In the genomic region with DNA sequence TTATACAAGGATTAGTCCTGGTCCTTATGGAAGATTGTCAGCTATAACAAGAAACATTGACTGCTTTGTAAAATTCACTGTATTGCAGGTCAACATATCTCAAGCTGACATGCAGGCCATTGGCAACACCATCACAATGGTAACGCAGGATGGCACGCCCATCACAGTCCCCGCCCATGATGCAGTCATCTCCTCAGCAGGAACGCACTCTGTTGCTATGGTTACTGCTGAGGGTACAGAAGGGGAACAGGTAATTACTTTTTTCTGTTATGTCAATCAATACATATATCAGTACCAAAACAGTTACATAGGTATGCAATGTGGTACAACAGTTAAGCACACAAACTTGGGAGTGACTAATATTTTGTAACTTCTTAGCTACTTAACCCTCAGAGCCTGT, we compare ENCODE assay signal across 21 cellular contexts. TPM values are rescaled to one million over a fixed set of nuclear protein-coding genes. Genes with fewer than 3 reads are reported as not detected.
DNase-seq lines count a peak whose midpoint lies in the region; ATAC-seq and TF ChIP-seq lines count a peak whose summit lies in the region.
"Had no signal": no experiment of that assay in that cellular context is flagged by ENCODE, and none has a peak within 500 bp of the region (broad histone marks: within the 10 kb centered on the region; RNA-seq: fewer than 3 reads in every experiment).

No MANE protein-coding gene starts in this region.

- no peak overlapping the region for H2BK20ac ChIP-seq in H9 (ENCODE audit: low read depth, low read length, poor library complexity, severe bottlenecking)

- no peak overlapping the region for H2BK5ac ChIP-seq in H9 (ENCODE audit: insufficient read length, low read length)

- intact Hi-C loops in left colon (cut with DNase I, micrococcal nuclease) = no loop called here

- TF ChIP-seq POLR2A in Peyer's patch (IDR thresholded peaks at IDR 0.05) = no peak

- H3K27me3 ChIP-seq in H9 (ENCODE audit: insufficient read depth, low read length) = no peaks in the 10 kb centered on the region
- no peaks in the 10 kb centered on the region for H3K27me3 ChIP-seq in Peyer's patch
- H3K27me3 ChIP-seq: BE2C, brain microvascular endothelial cell, upper lobe of right lung had no signal

- no peaks in the 10 kb centered on the region for H3K79me1 ChIP-seq in H9 (ENCODE audit: insufficient read depth, low read depth, low read length, poor library complexity, severe bottlenecking)

- no peak overlapping the region for H2AK5ac ChIP-seq in H9 (ENCODE audit: insufficient read length, low read length)

- H3K36me3 Mint-ChIP-seq in H9 (ENCODE audit: insufficient read depth in 1 of 3, low read depth in 3 of 3) = peaks cover 45 to 61% (median 55%) of the 10 kb centered on the region in 3 experiments

- ATAC-seq in left colon (peak; percentile 91), HG03571 (IDR thresholded peaks at IDR 0.05; ENCODE audit: unreplicated experiment) (no peak)
- ATAC-seq: activated T-helper 17 cell treated with anti-CD3 and anti-CD28 coated beads, Interleukin-2, amount 50 U/mL, for 72 hours; naive thymus-derived CD8-positive, alpha-beta T cell; stimulated activated naive CD8-positive, alpha-beta T cell treated with anti-CD3 and anti-CD28 coated beads, Interleukin-15, amount 100 ng/mL, for 72 hours; upper lobe of right lung had no signal

- H4K5ac ChIP-seq in H9 (ENCODE audit: insufficient read length, low read depth, low read length) = no peak overlapping the region

- no peak overlapping the region for H4K91ac ChIP-seq in H9 (ENCODE audit: insufficient read length, low read depth, low read length)

- DNase-seq in NCI-H2029 (lab: John Stamatoyannopoulos, UW) = peak; percentile 2
- DNase-seq in NCI-H2029 treated with DMSO at 0.1 percent for 48 hours (lab: John Stamatoyannopoulos, UW) = no peak
- peak; percentile 70 for DNase-seq in H9
- peak in 2 of 3 donors; percentile 59 to 71 for DNase-seq in Peyer's patch
- peak; percentile 53 for DNase-seq in left colon
- no peak for DNase-seq in NCI-H82 treated with DMSO at 0.1 percent for 48 hours (lab: John Stamatoyannopoulos, UW; ENCODE audit: unreplicated experiment)
- DNase-seq in DMS 273 (lab: John Stamatoyannopoulos, UW; ENCODE audit: unreplicated experiment) = no peak
- DNase-seq: activated B cell treated with CpG ODN at 0.5 μM for 24 hours; BE2C; brain microvascular endothelial cell; DMS 273 treated with DMSO at 0.1 percent for 48 hours; kidney glomerular epithelial cell; naive thymus-derived CD8-positive, alpha-beta T cell; NCI-H1105 treated with DMSO at 0.1 percent for 48 hours; NCI-H446; stimulated activated naive CD8-positive, alpha-beta T cell treated with anti-CD3 and anti-CD28 coated beads, Interleukin-15, amount 100 ng/mL, for 72 hours; upper lobe of right lung had no signal

- no peak overlapping the region for H4K8ac ChIP-seq in H9 (replicated peaks; ENCODE audit: insufficient read length, low read depth, low read length)

- no peak overlapping the region for H3K18ac ChIP-seq in H9 (ENCODE audit: insufficient read length, low read depth, low read length)

- H3K9me3 ChIP-seq in H9 (ENCODE audit: control insufficient read depth, low read depth, low read length) = no peaks in the 10 kb centered on the region
- no peaks in the 10 kb centered on the region for H3K9me3 ChIP-seq in Peyer's patch
- H3K9me3 ChIP-seq: BE2C, upper lobe of right lung had no signal

- no peak overlapping the region for H2AFZ ChIP-seq in H9 (ENCODE audit: low read length)
- H2AFZ ChIP-seq: parathyroid adenoma had no signal

- no peaks in the 10 kb centered on the region for H3K23me2 ChIP-seq in H9 (ENCODE audit: insufficient read length, low read depth, low read length, poor library complexity, severe bottlenecking)

- H4K20me1 ChIP-seq in H9 (ENCODE audit: control insufficient read depth, insufficient read depth, insufficient read length) = no peaks in the 10 kb centered on the region

- H3K4me2 ChIP-seq in H9 (ENCODE audit: insufficient read depth, insufficient read length, low read length) = no peak overlapping the region

- H3K4me1 ChIP-seq in H9 (ENCODE audit: insufficient read depth, low read length) (0 out of 2 replicates have a peak, but pooled peaks cover 2% of the 10 kb centered on the region), Peyer's patch (no peaks in the 10 kb centered on the region)
- H3K4me1 ChIP-seq: BE2C, parathyroid adenoma, upper lobe of right lung had no signal

- H2BK12ac ChIP-seq in H9 (ENCODE audit: insufficient read length, low read depth, low read length) = no peak overlapping the region

- no peaks in the 10 kb centered on the region for H3K79me2 ChIP-seq in H9 (ENCODE audit: insufficient read depth, low read length)
- H3K79me2 ChIP-seq: parathyroid adenoma had no signal

- no peak overlapping the region for H3K14ac ChIP-seq in H9 (ENCODE audit: insufficient read depth, low read length)

- no peak overlapping the region for H3K4me3 ChIP-seq in Peyer's patch
- H3K4me3 ChIP-seq: upper lobe of right lung had no signal

- no peak overlapping the region for H3K9ac ChIP-seq in H9 (ENCODE audit: extremely low read depth, insufficient read length, low read length)
- H3K9ac ChIP-seq: parathyroid adenoma had no signal

- peaks cover 4 to 8% of the 10 kb centered on the region in 2 experiments; a peak in 4 of 5 replicates for H3K9me3 Mint-ChIP-seq in H9
- H3K9me3 Mint-ChIP-seq: activated B cell treated with CpG ODN at 0.5 μM for 24 hours; activated T-helper 17 cell treated with anti-CD3 and anti-CD28 coated beads, Interleukin-2, amount 50 U/mL, for 72 hours; memory B cell; naive thymus-derived CD8-positive, alpha-beta T cell; stimulated activated naive CD8-positive, alpha-beta T cell treated with anti-CD3 and anti-CD28 coated beads, Interleukin-15, amount 100 ng/mL, for 72 hours had no signal

- H3T11ph ChIP-seq in H9 (ENCODE audit: low read length) = no peak overlapping the region

- H3K27ac ChIP-seq in H9 (ENCODE audit: insufficient read length, low read depth, low read length) = no peak overlapping the region
- H3K27ac ChIP-seq in Peyer's patch = no peak overlapping the region
- H3K27ac ChIP-seq: brain microvascular endothelial cell, parathyroid adenoma, upper lobe of right lung had no signal

- H3K4me3 Mint-ChIP-seq in H9 = no peak overlapping the region
- H3K4me3 Mint-ChIP-seq: activated B cell treated with CpG ODN at 0.5 μM for 24 hours; activated T-helper 17 cell treated with anti-CD3 and anti-CD28 coated beads, Interleukin-2, amount 50 U/mL, for 72 hours; memory B cell; naive thymus-derived CD8-positive, alpha-beta T cell; stimulated activated naive CD8-positive, alpha-beta T cell treated with anti-CD3 and anti-CD28 coated beads, Interleukin-15, amount 100 ng/mL, for 72 hours had no signal

- H3K4me1 Mint-ChIP-seq in H9 = peaks cover 15 to 20% of the 10 kb centered on the region in 2 experiments
- H3K4me1 Mint-ChIP-seq: activated T-helper 17 cell treated with anti-CD3 and anti-CD28 coated beads, Interleukin-2, amount 50 U/mL, for 72 hours; memory B cell; stimulated activated naive CD8-positive, alpha-beta T cell treated with anti-CD3 and anti-CD28 coated beads, Interleukin-15, amount 100 ng/mL, for 72 hours had no signal

- no CpG with 5 or more reads among the region's 4 CpGs for WGBS in H9 (ENCODE audit: extremely low coverage, insufficient read length, low lambda C conversion rate)

- H2BK120ac ChIP-seq in H9 (ENCODE audit: low read depth, low read length, poor library complexity, severe bottlenecking) = no peak overlapping the region

- no peak overlapping the region for H3K23ac ChIP-seq in H9 (ENCODE audit: insufficient read length, low read depth, low read length)

- no peak overlapping the region for H3K27ac Mint-ChIP-seq in H9
- H3K27ac Mint-ChIP-seq: activated B cell treated with CpG ODN at 0.5 μM for 24 hours; activated T-helper 17 cell treated with anti-CD3 and anti-CD28 coated beads, Interleukin-2, amount 50 U/mL, for 72 hours; memory B cell; naive thymus-derived CD8-positive, alpha-beta T cell; stimulated activated naive CD8-positive, alpha-beta T cell treated with anti-CD3 and anti-CD28 coated beads, Interleukin-15, amount 100 ng/mL, for 72 hours had no signal

- H2BK15ac ChIP-seq in H9 (ENCODE audit: low read depth, low read length) = no peak overlapping the region

- no peak overlapping the region for H3K4ac ChIP-seq in H9 (ENCODE audit: low read depth, low read length)

- peaks cover 4 to 51% (median 6%) of the 10 kb centered on the region in 3 donors for H3K36me3 ChIP-seq in Peyer's patch

- no peak overlapping the region for H3K56ac ChIP-seq in H9 (ENCODE audit: insufficient read length, low read depth, low read length)

- H3K27me3 Mint-ChIP-seq in H9 (ENCODE audit: low read depth) = no peaks in the 10 kb centered on the region
- H3K27me3 Mint-ChIP-seq: activated B cell treated with CpG ODN at 0.5 μM for 24 hours; activated T-helper 17 cell treated with anti-CD3 and anti-CD28 coated beads, Interleukin-2, amount 50 U/mL, for 72 hours; memory B cell; naive thymus-derived CD8-positive, alpha-beta T cell; stimulated activated naive CD8-positive, alpha-beta T cell treated with anti-CD3 and anti-CD28 coated beads, Interleukin-15, amount 100 ng/mL, for 72 hours had no signal

- TF ChIP-seq CTCF in H9 (conservative IDR thresholded peaks at IDR 0.05) (no peak), Peyer's patch (IDR thresholded peaks at IDR 0.05) (no peak)

RNA-seq across cellular contexts. Expression of gene ZNF143, which starts 55.3 kb away (rescaled TPM):
- total RNA-seq in H9 (2021) (23.2 and 29.2 TPM in 2 replicates), Peyer's patch (10 to 100 TPM in 3 of 4 donors, 1 to 10 TPM in 1; 8.5 to 56.1 (median 35.7) TPM), left colon (10 to 100 TPM; 23.5 to 26.4 TPM)

RNA-seq across cellular contexts. Expression of gene WEE1, which starts 57.4 kb away (rescaled TPM):
- 136 and 142 TPM in 2 replicates for total RNA-seq in H9 (2021)
- 10 to 100 TPM; 14.4 to 40.4 (median 26.2) TPM for total RNA-seq in Peyer's patch
- total RNA-seq in left colon = 10 to 100 TPM; 16.1 to 23.9 TPM

Comparison
In these comparisons a context has a peak if more than half of its experiments do, and no peak if none do; other contexts are left out.
1. DNase-seq: peak in NCI-H2029 (single experiment), H9 (single experiment), Peyer's patch (2 of 3) and left colon (2 of 2); none in NCI-H2029 treated with DMSO at 0.1 percent for 48 hours (single experiment), NCI-H82 treated with DMSO at 0.1 percent for 48 hours (single experiment) and DMS 273 (single experiment).